8 cellular contexts compared by ENCODE assay signal in genomic region chr22:20418211-20418788, GRCh38. TPM values are rescaled to one million over a fixed set of nuclear protein-coding genes. Genes with fewer than 3 reads are reported as not detected.
DNase-seq lines count a peak whose midpoint lies in the region; ATAC-seq and TF ChIP-seq lines count a peak whose summit lies in the region.

No MANE protein-coding gene starts in this region.

- no peak overlapping the region for H3K27ac Mint-ChIP-seq in activated naive CD8-positive, alpha-beta T cell treated with anti-CD3 and anti-CD28 coated beads, Interleukin-2, amount 10 ng/mL, durations not matched to agents 7 days and 5 days

- TF ChIP-seq CTCF in DND-41 (IDR thresholded peaks at IDR 0.05; ENCODE audit: borderline replicate concordance, extremely low read depth, low read length, poor library complexity, severe bottlenecking) (peak; percentile 87), parathyroid adenoma (IDR thresholded peaks at IDR 0.05) (peak; percentile 80), tibial nerve (IDR thresholded peaks at IDR 0.05) (peak; percentile 78 to 93 (median 84))

- H3K36me3 Mint-ChIP-seq in activated naive CD8-positive, alpha-beta T cell treated with anti-CD3 and anti-CD28 coated beads, Interleukin-2, amount 10 ng/mL, durations not matched to agents 7 days and 5 days = no peaks in the 10 kb centered on the region

- H3K27me3 Mint-ChIP-seq in activated naive CD8-positive, alpha-beta T cell treated with anti-CD3 and anti-CD28 coated beads, Interleukin-2, amount 10 ng/mL, durations not matched to agents 7 days and 5 days = peaks cover 12% of the 10 kb centered on the region

- H3K9ac ChIP-seq in DND-41 (ENCODE audit: low read depth, low read length) (peak overlapping the region; percentile 25), parathyroid adenoma (no peak overlapping the region)

- H3K27me3 ChIP-seq in DND-41 (ENCODE audit: insufficient read depth, low read length, poor library complexity) = no peaks in the 10 kb centered on the region
- H3K27me3 ChIP-seq in parathyroid adenoma (ENCODE audit: control insufficient read depth, insufficient read depth, low read length) = no peaks in the 10 kb centered on the region
- H3K27me3 ChIP-seq in tibial nerve = no peaks in the 10 kb centered on the region

- POLR2A ChIA-PET in activated naive CD8-positive, alpha-beta T cell treated with anti-CD3 and anti-CD28 coated beads, Interleukin-2, amount 10 ng/mL, durations not matched to agents 7 days and 5 days (lab: Charles Lee) = interaction anchor here (0.6 to 1.4 kb wide), 7 partner anchors 10 to 1358 kb away, joined by 3 to 5 read pairs (median 4); partner anchors contain the start of gene KLHL22

- H3K27ac ChIP-seq in DND-41 (ENCODE audit: low read length) (no peak overlapping the region), parathyroid adenoma (no peak overlapping the region), tibial nerve (peak overlapping the region in 3 of 4 donors; percentile 28 to 66 (median 44))

- 12 to 14% methylated on average over 31 to 42 of the region's 42 CpGs for WGBS in tibial nerve, 2 donors

- H3K4me3 Mint-ChIP-seq in activated naive CD8-positive, alpha-beta T cell treated with anti-CD3 and anti-CD28 coated beads, Interleukin-2, amount 10 ng/mL, durations not matched to agents 7 days and 5 days = peak overlapping the region; percentile 63

- no peaks in the 10 kb centered on the region for H3K9me3 ChIP-seq in DND-41 (ENCODE audit: insufficient read depth, low read length, severe bottlenecking)
- no peaks in the 10 kb centered on the region for H3K9me3 ChIP-seq in parathyroid adenoma (ENCODE audit: control insufficient read depth, low read length)
- no peaks in the 10 kb centered on the region for H3K9me3 ChIP-seq in tibial nerve

- ATAC-seq in DND-41 (ENCODE audit: insufficient read depth, low read depth) (peak; percentile 63), SK-N-SH treated with all-trans-retinoic acid at 6 μM for 48 hours (peak; percentile 62), Right ventricle myocardium superior (ENCODE audit: poor library complexity) (peak; percentile 91), HG03139 (IDR thresholded peaks at IDR 0.05; ENCODE audit: unreplicated experiment) (no peak)
- ATAC-seq in activated naive CD8-positive, alpha-beta T cell treated with anti-CD3 and anti-CD28 coated beads, Interleukin-2, amount 10 ng/mL, durations not matched to agents 7 days and 5 days (ENCODE audit: low read depth) = peak; percentile 81

- H3K79me2 ChIP-seq in DND-41 (ENCODE audit: insufficient read depth, low read length) (no peaks in the 10 kb centered on the region), parathyroid adenoma (no peaks in the 10 kb centered on the region)

- H4K20me1 ChIP-seq in DND-41 (ENCODE audit: insufficient read depth, low read length) = 0 out of 2 replicates have a peak, but pooled peaks cover 2% of the 10 kb centered on the region

- H3K9me3 Mint-ChIP-seq in activated naive CD8-positive, alpha-beta T cell treated with anti-CD3 and anti-CD28 coated beads, Interleukin-2, amount 10 ng/mL, durations not matched to agents 7 days and 5 days = no peaks in the 10 kb centered on the region

- TF ChIP-seq EP300 in tibial nerve (IDR thresholded peaks at IDR 0.05) = peak in 1 of 2 donors; percentile 52

- H3K36me3 ChIP-seq in DND-41 (ENCODE audit: insufficient read depth, low read length) (no peaks in the 10 kb centered on the region), parathyroid adenoma (ENCODE audit: control insufficient read depth, insufficient read depth, low read length) (no peaks in the 10 kb centered on the region), tibial nerve (no peaks in the 10 kb centered on the region)

- TF ChIP-seq POLR2A in tibial nerve (IDR thresholded peaks at IDR 0.05) = no peak

- peaks cover 22% of the 10 kb centered on the region for H3K4me1 ChIP-seq in DND-41 (ENCODE audit: insufficient read depth, low read length)
- no peaks in the 10 kb centered on the region for H3K4me1 ChIP-seq in parathyroid adenoma
- peaks cover 0 to 18% (median 9%) of the 10 kb centered on the region in 4 donors for H3K4me1 ChIP-seq in tibial nerve

- peak overlapping the region; percentile 76 for H2AFZ ChIP-seq in DND-41 (ENCODE audit: low read depth, low read length)
- H2AFZ ChIP-seq in parathyroid adenoma = peak overlapping the region; percentile 70

- intact Hi-C loops in Right ventricle myocardium superior (cut with DNase I) = loop anchor here (2.0 to 5.0 kb wide), 2 partner anchors 39 to 279 kb away; no protein-coding TSS in a partner anchor

- H3K4me3 ChIP-seq in DND-41 (ENCODE audit: low read depth in 1 of 2, low read length in 2 of 2) (peak overlapping the region in 1 of 2 experiments; percentile 46; a peak in 2 of 4 replicates), parathyroid adenoma (ENCODE audit: low read depth, low read length) (no peak overlapping the region), tibial nerve (peak overlapping the region; percentile 21 to 48 (median 35))

- H3K4me2 ChIP-seq in DND-41 (ENCODE audit: insufficient read depth, low read length) = peak overlapping the region; percentile 64
- peak overlapping the region; percentile 56 for H3K4me2 ChIP-seq in parathyroid adenoma (ENCODE audit: low read length)

- DNase-seq in DND-41 (peak; percentile 68), LHCN-M2 (ENCODE audit: low read depth) (peak; percentile 74), Right ventricle myocardium superior (peak; percentile 90), tibial nerve (ENCODE audit: low spot score in 2 of 2) (peak; percentile 64 to 71)
- DNase-seq in activated naive CD8-positive, alpha-beta T cell treated with anti-CD3 and anti-CD28 coated beads, Interleukin-2, amount 10 ng/mL, durations not matched to agents 7 days and 5 days = peak; percentile 83

- peaks cover 1% of the 10 kb centered on the region for H3K4me1 Mint-ChIP-seq in activated naive CD8-positive, alpha-beta T cell treated with anti-CD3 and anti-CD28 coated beads, Interleukin-2, amount 10 ng/mL, durations not matched to agents 7 days and 5 days

TF ChIP-seq in SK-N-SH treated with all-trans-retinoic acid at 6 μM for 48 hours, 23 proteins besides CTCF, POLR2A, EP300 and RAD21:
- TF ChIP-seq ZNF565 (CRISPR knock-in tag; conservative IDR thresholded peaks at IDR 0.05; ENCODE audit: low read depth) (no peak), ISL1 (CRISPR knock-in tag; IDR thresholded peaks at IDR 0.05) (no peak), PPARA (CRISPR knock-in tag; IDR thresholded peaks at IDR 0.05; ENCODE audit: borderline replicate concordance) (0 out of 2 replicates have a peak, but pooled peaks have one; percentile 58), TSHZ2 (CRISPR knock-in tag; IDR thresholded peaks at IDR 0.05) (no peak)

RNA-seq across cellular contexts. Expression of gene SCARF2, which starts 19.3 kb away (rescaled TPM):
- total RNA-seq in LHCN-M2 (2014; rRNA removed) (13.3 and 18.0 TPM in 2 replicates), Right ventricle myocardium superior (2.6 TPM), tibial nerve (10 to 100 TPM; 28.4 to 72.0 (median 53.1) TPM)
- polyA plus RNA-seq in LHCN-M2 (2012) = 16.2 TPM
- 1 to 10 TPM; 1.5 to 1.7 TPM for total RNA-seq in activated naive CD8-positive, alpha-beta T cell treated with anti-CD3 and anti-CD28 coated beads, Interleukin-2, amount 10 ng/mL, durations not matched to agents 7 days and 5 days

RNA-seq across cellular contexts. Expression of gene ZNF74, which starts 24.3 kb away (rescaled TPM):
- total RNA-seq in LHCN-M2 (2014; rRNA removed) = 9.8 and 9.9 TPM in 2 replicates
- 4.6 TPM for polyA plus RNA-seq in LHCN-M2 (2012)
- 10 to 100 TPM; 10.7 to 13.3 TPM for total RNA-seq in activated naive CD8-positive, alpha-beta T cell treated with anti-CD3 and anti-CD28 coated beads, Interleukin-2, amount 10 ng/mL, durations not matched to agents 7 days and 5 days
- 5.9 TPM for total RNA-seq in Right ventricle myocardium superior
- 10 to 100 TPM in 2 of 4 donors, 1 to 10 TPM in 2; 8.7 to 13.5 (median 10.2) TPM for total RNA-seq in tibial nerve

Comparison
In these comparisons a context has a peak if more than half of its experiments do, and no peak if none do; other contexts are left out.
1. H3K27ac ChIP-seq: peak in tibial nerve (3 of 4); none in DND-41 (single experiment) and parathyroid adenoma (single experiment).
2. Peak in every context shown above with its lines, with median percentiles within 50 percentile points of each other: DNase-seq and CTCF ChIP-seq.